In genomic region chr16:28210979-28211505, GRCh38 we compare ENCODE assay signal across 8 cellular contexts. TPM values are rescaled to one million over a fixed set of nuclear protein-coding genes. Genes with fewer than 3 reads are reported as not detected.
DNase-seq lines count a peak whose midpoint lies in the region; ATAC-seq, FAIRE-seq and TF ChIP-seq lines count a peak whose summit lies in the region.

No MANE protein-coding gene starts in this region.

- FAIRE-seq in GM18507 (lab: Jason Lieb, UNC): no peak

- no peak for TF ChIP-seq POLR2A in gastroesophageal sphincter (IDR thresholded peaks at IDR 0.05)

- H3K36me3 ChIP-seq in ACC112 (ENCODE audit: insufficient read depth, low read length) (peaks cover 16% of the 10 kb centered on the region), RWPE2 (ENCODE audit: low read depth) (peaks cover 48% of the 10 kb centered on the region), gastroesophageal sphincter (peaks cover 0 to 29% of the 10 kb centered on the region in 2 donors), thymus (ENCODE audit: control insufficient read depth, insufficient read depth) (peaks cover 10% of the 10 kb centered on the region)

- H3K79me2 ChIP-seq in ACC112 (ENCODE audit: control insufficient read depth, insufficient read depth, low read length, unreplicated experiment): peaks cover 55% of the 10 kb centered on the region

- H3K27me3 ChIP-seq in ACC112 (ENCODE audit: insufficient read depth, low read length): no peaks in the 10 kb centered on the region
- no peaks in the 10 kb centered on the region for H3K27me3 ChIP-seq in RWPE2 (ENCODE audit: insufficient read depth, poor library complexity, severe bottlenecking)
- no peaks in the 10 kb centered on the region for H3K27me3 ChIP-seq in gastroesophageal sphincter
- no peaks in the 10 kb centered on the region for H3K27me3 ChIP-seq in thymus (ENCODE audit: control insufficient read depth, insufficient read depth)

- DNase-seq in GM18507 (ENCODE audit: extremely low spot score, insufficient read length, low read depth) (peak; percentile 28), HPDE6-E6E7 (ENCODE audit: extremely low spot score) (peak; percentile 76), RWPE2 (ENCODE audit: low spot score) (peak; percentile 74), nucleus accumbens (lab: John Stamatoyannopoulos, UW) (peak in 48 of 56 donors; percentile 5 to 67 (median 36))
- peak; percentile 80 for DNase-seq in activated naive CD4-positive, alpha-beta T cell treated with anti-CD3 and anti-CD28 coated beads, Interleukin-2, amount 50 U/mL, for 16 hours

- H3K9me3 ChIP-seq in RWPE2 (ENCODE audit: severe bottlenecking): no peaks in the 10 kb centered on the region
- H3K9me3 ChIP-seq in gastroesophageal sphincter: no peaks in the 10 kb centered on the region
- no peaks in the 10 kb centered on the region for H3K9me3 ChIP-seq in thymus (ENCODE audit: control insufficient read depth)

- peak; percentile 82 for ATAC-seq in RWPE2 (ENCODE audit: low read depth)
- ATAC-seq in gastroesophageal sphincter: peak; percentile 65

- 13% methylated on average over 1 of the region's 26 CpGs; no CpG with 5 or more reads in 1 of the 2 donors for WGBS in gastroesophageal sphincter (ENCODE audit: low coverage in 1 of 2), 2 donors
- 3% methylated on average over 26 of the region's 26 CpGs for WGBS in thymus

- H2AFZ ChIP-seq in ACC112 (ENCODE audit: low read length, unreplicated experiment): peak overlapping the region; percentile 67

- no peak for TF ChIP-seq CTCF in RWPE2 (IDR thresholded peaks at IDR 0.05; ENCODE audit: poor library complexity, severe bottlenecking)
- TF ChIP-seq CTCF in gastroesophageal sphincter (IDR thresholded peaks at IDR 0.05): no peak

- H3K27ac ChIP-seq in ACC112 (ENCODE audit: low read depth, low read length): peak overlapping the region; percentile 80
- peak overlapping the region; percentile 73 for H3K27ac ChIP-seq in RWPE2 (ENCODE audit: poor library complexity, severe bottlenecking)
- peak overlapping the region; percentile 48 to 94 (median 92) for H3K27ac ChIP-seq in gastroesophageal sphincter
- peak overlapping the region; percentile 90 for H3K27ac ChIP-seq in thymus (ENCODE audit: low read depth)

- H3K4me3 ChIP-seq in ACC112 (ENCODE audit: low read depth, low read length) (peak overlapping the region; percentile 98), RWPE2 (ENCODE audit: severe bottlenecking) (peak overlapping the region; percentile 88), gastroesophageal sphincter (peak overlapping the region; percentile 71 to 97), thymus (ENCODE audit: low read length) (peak overlapping the region; percentile 85)

- H3K4me1 ChIP-seq in ACC112 (ENCODE audit: control insufficient read depth, insufficient read depth, low read length, unreplicated experiment): peaks cover 32% of the 10 kb centered on the region
- H3K4me1 ChIP-seq in RWPE2 (ENCODE audit: insufficient read depth, poor library complexity, severe bottlenecking): peaks cover 6% of the 10 kb centered on the region
- H3K4me1 ChIP-seq in gastroesophageal sphincter: peaks cover 0 to 44% (median 12%) of the 10 kb centered on the region in 3 donors
- H3K4me1 ChIP-seq in thymus (ENCODE audit: control insufficient read depth, insufficient read depth, low read length): peaks cover 5% of the 10 kb centered on the region

- TF ChIP-seq EP300 in gastroesophageal sphincter (IDR thresholded peaks at IDR 0.05): no peak

RNA-seq across cellular contexts. Expression of gene XPO6, which starts 0.7 kb away (rescaled TPM):
- total RNA-seq in gastroesophageal sphincter: 10 to 100 TPM; 35.3 to 80.2 (median 66.8) TPM
- 161 TPM for polyA plus RNA-seq in thymus

Comparison
In these comparisons a context has a peak if more than half of its experiments do, and no peak if none do; other contexts are left out.
1. Peak in every context shown above with its lines: DNase-seq, ATAC-seq, H3K4me3 ChIP-seq and H3K27ac ChIP-seq.
2. DNase-seq: peak in every context shown above with its lines; median percentile 80 in activated naive CD4-positive, alpha-beta T cell treated with anti-CD3 and anti-CD28 coated beads, Interleukin-2, amount 50 U/mL, for 16 hours; 76 in HPDE6-E6E7; 74 in RWPE2; 36 in nucleus accumbens; 28 in GM18507.